In the genomic region with DNA sequence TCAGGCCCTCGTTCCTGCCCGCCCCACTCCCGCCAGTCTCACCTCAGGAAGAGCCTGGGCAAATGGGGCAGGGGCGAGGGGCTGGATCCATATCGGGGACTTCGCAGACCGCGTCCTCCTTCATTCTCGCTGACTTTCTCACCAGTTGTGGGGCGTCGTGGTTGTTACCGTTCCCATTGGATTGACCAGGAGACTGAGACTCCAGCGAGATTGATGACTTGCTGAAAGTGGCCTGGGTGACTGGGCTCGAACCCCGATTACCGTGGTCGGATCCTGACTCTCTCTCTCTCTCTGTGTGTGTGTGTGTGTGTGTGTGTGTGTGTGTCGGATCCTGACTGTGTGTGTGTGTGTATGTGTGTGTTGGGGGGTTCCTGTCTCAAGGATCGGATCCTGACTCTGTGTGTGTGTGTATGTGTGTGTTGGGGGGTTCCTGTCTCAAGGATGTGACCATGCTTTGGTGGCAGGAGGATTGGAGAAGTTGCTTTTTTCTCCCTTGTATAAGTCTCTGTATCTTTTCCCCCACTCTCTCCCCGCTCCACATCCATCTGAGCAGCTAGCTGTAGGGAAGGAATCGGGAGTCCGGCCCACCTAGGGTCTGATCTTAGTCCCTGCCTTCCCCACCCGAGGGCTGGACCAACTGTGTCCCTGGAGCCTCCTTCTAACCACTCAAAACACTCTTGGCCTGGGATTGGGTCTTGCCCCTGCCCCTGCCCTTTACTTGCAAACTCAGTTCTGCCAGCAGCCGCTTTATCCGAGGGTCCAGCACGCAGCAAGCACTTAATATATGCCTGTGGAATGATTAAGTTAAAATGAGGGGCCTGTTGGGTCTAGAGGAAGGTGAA, we compare ENCODE assay signal across 1 cellular context.
TF ChIP-seq lines count a peak whose summit lies in the region.

No MANE protein-coding gene starts in this region.

TF ChIP-seq in HepG2, 621 proteins besides CTCF, POLR2A, EP300 and RAD21:
- TF ChIP-seq ZBTB37 (CRISPR knock-in tag; IDR thresholded peaks at IDR 0.05) (no peak), ADNP (CRISPR knock-in tag; IDR thresholded peaks at IDR 0.05) (0 out of 2 replicates have a peak, but pooled peaks have one; percentile 40), KDM2A (CRISPR knock-in tag; IDR thresholded peaks at IDR 0.05; ENCODE audit: borderline replicate concordance, low read depth) (peak; percentile 1; the same call in 1 of the 2 replicates), HMGXB3 (CRISPR knock-in tag; IDR thresholded peaks at IDR 0.05; ENCODE audit: borderline replicate concordance) (no peak), ZNF12 (CRISPR knock-in tag; IDR thresholded peaks at IDR 0.05) (0 out of 2 replicates have a peak, but pooled peaks have one; percentile 1), ZNF850 (CRISPR knock-in tag; conservative IDR thresholded peaks at IDR 0.05) (no peak), GATA4 (IDR thresholded peaks at IDR 0.05; ENCODE audit: borderline replicate concordance, low read depth) (0 out of 2 replicates have a peak, but pooled peaks have one; percentile 1), ZNF430 (CRISPR knock-in tag; IDR thresholded peaks at IDR 0.05) (no peak), TAF15 (IDR thresholded peaks at IDR 0.05; ENCODE audit: low read depth, low read length, poor library complexity, severe bottlenecking) (no peak), ZNF577 (CRISPR knock-in tag; IDR thresholded peaks at IDR 0.05; ENCODE audit: borderline replicate concordance, low read depth) (no peak), NONO (IDR thresholded peaks at IDR 0.05) (no peak), NONO (CRISPR knock-in tag; conservative IDR thresholded peaks at IDR 0.05) (0 out of 2 replicates have a peak, but pooled peaks have one; percentile 29), GZF1 (CRISPR knock-in tag; IDR thresholded peaks at IDR 0.05) (no peak), ZNF20 (CRISPR knock-in tag; IDR thresholded peaks at IDR 0.05) (no peak), CCDC6 (CRISPR knock-in tag; IDR thresholded peaks at IDR 0.05) (0 out of 2 replicates have a peak, but pooled peaks have one; percentile 7), ZNF629 (CRISPR knock-in tag; conservative IDR thresholded peaks at IDR 0.05) (peak; percentile 93), ZNF546 (CRISPR knock-in tag; conservative IDR thresholded peaks at IDR 0.05) (0 out of 2 replicates have a peak, but pooled peaks have one; percentile 17), TEAD2 (CRISPR knock-in tag; IDR thresholded peaks at IDR 0.05) (no peak), PITX1 (CRISPR knock-in tag; IDR thresholded peaks at IDR 0.05) (no peak), PHF21A (CRISPR knock-in tag; IDR thresholded peaks at IDR 0.05) (no peak), HNRNPH1 (optimal IDR thresholded peaks at IDR 0.05; ENCODE audit: low read depth, low read length) (no peak), HOXD1 (CRISPR knock-in tag; IDR thresholded peaks at IDR 0.05) (0 out of 2 replicates have a peak, but pooled peaks have one; percentile 3), MAX (IDR thresholded peaks at IDR 0.05) (0 out of 2 replicates have a peak, but pooled peaks have one; percentile 16), PHF20 (CRISPR knock-in tag; IDR thresholded peaks at IDR 0.05) (no peak), SMYD3 (CRISPR knock-in tag; IDR thresholded peaks at IDR 0.05) (no peak), ZNF614 (CRISPR knock-in tag; IDR thresholded peaks at IDR 0.05; ENCODE audit: borderline replicate concordance) (no peak), IRX3 (CRISPR knock-in tag; IDR thresholded peaks at IDR 0.05; ENCODE audit: borderline replicate concordance, low read depth) (0 out of 2 replicates have a peak, but pooled peaks have one; percentile 3), RFXANK (CRISPR knock-in tag; IDR thresholded peaks at IDR 0.05) (no peak), SALL2 (CRISPR knock-in tag; IDR thresholded peaks at IDR 0.05) (0 out of 2 replicates have a peak, but pooled peaks have one; percentile 4), NKX3-1 (CRISPR knock-in tag; IDR thresholded peaks at IDR 0.05) (0 out of 2 replicates have a peak, but pooled peaks have one; percentile 4), ZMYM3 (CRISPR knock-in tag; IDR thresholded peaks at IDR 0.05) (peak; percentile 77), IKZF5 (CRISPR knock-in tag; IDR thresholded peaks at IDR 0.05) (0 out of 2 replicates have a peak, but pooled peaks have one; percentile 19)
- TF ChIP-seq, protein P1, sequence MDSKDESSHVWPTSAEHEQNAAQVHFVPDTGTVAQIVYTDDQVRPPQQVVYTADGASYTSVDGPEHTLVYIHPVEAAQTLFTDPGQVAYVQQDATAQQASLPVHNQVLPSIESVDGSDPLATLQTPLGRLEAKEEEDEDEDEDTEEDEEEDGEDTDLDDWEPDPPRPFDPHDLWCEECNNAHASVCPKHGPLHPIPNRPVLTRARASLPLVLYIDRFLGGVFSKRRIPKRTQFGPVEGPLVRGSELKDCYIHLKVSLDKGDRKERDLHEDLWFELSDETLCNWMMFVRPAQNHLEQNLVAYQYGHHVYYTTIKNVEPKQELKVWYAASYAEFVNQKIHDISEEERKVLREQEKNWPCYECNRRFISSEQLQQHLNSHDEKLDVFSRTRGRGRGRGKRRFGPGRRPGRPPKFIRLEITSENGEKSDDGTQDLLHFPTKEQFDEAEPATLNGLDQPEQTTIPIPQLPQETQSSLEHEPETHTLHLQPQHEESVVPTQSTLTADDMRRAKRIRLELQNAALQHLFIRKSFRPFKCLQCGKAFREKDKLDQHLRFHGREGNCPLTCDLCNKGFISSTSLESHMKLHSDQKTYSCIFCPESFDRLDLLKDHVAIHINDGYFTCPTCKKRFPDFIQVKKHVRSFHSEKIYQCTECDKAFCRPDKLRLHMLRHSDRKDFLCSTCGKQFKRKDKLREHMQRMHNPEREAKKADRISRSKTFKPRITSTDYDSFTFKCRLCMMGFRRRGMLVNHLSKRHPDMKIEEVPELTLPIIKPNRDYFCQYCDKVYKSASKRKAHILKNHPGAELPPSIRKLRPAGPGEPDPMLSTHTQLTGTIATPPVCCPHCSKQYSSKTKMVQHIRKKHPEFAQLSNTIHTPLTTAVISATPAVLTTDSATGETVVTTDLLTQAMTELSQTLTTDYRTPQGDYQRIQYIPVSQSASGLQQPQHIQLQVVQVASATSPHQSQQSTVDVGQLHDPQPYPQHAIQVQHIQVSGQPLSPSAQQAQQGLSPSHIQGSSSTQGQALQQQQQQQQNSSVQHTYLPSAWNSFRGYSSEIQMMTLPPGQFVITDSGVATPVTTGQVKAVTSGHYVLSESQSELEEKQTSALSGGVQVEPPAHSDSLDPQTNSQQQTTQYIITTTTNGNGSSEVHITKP (CRISPR knock-in tag; IDR thresholded peaks at IDR 0.05; ENCODE audit: low read depth): no peak
- TF ChIP-seq, protein P2, sequence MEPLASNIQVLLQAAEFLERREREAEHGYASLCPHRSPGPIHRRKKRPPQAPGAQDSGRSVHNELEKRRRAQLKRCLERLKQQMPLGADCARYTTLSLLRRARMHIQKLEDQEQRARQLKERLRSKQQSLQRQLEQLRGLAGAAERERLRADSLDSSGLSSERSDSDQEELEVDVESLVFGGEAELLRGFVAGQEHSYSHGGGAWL (CRISPR knock-in tag; IDR thresholded peaks at IDR 0.05): peak; percentile 15; the same call in 1 of the 2 replicates
- TF ChIP-seq, protein P3, sequence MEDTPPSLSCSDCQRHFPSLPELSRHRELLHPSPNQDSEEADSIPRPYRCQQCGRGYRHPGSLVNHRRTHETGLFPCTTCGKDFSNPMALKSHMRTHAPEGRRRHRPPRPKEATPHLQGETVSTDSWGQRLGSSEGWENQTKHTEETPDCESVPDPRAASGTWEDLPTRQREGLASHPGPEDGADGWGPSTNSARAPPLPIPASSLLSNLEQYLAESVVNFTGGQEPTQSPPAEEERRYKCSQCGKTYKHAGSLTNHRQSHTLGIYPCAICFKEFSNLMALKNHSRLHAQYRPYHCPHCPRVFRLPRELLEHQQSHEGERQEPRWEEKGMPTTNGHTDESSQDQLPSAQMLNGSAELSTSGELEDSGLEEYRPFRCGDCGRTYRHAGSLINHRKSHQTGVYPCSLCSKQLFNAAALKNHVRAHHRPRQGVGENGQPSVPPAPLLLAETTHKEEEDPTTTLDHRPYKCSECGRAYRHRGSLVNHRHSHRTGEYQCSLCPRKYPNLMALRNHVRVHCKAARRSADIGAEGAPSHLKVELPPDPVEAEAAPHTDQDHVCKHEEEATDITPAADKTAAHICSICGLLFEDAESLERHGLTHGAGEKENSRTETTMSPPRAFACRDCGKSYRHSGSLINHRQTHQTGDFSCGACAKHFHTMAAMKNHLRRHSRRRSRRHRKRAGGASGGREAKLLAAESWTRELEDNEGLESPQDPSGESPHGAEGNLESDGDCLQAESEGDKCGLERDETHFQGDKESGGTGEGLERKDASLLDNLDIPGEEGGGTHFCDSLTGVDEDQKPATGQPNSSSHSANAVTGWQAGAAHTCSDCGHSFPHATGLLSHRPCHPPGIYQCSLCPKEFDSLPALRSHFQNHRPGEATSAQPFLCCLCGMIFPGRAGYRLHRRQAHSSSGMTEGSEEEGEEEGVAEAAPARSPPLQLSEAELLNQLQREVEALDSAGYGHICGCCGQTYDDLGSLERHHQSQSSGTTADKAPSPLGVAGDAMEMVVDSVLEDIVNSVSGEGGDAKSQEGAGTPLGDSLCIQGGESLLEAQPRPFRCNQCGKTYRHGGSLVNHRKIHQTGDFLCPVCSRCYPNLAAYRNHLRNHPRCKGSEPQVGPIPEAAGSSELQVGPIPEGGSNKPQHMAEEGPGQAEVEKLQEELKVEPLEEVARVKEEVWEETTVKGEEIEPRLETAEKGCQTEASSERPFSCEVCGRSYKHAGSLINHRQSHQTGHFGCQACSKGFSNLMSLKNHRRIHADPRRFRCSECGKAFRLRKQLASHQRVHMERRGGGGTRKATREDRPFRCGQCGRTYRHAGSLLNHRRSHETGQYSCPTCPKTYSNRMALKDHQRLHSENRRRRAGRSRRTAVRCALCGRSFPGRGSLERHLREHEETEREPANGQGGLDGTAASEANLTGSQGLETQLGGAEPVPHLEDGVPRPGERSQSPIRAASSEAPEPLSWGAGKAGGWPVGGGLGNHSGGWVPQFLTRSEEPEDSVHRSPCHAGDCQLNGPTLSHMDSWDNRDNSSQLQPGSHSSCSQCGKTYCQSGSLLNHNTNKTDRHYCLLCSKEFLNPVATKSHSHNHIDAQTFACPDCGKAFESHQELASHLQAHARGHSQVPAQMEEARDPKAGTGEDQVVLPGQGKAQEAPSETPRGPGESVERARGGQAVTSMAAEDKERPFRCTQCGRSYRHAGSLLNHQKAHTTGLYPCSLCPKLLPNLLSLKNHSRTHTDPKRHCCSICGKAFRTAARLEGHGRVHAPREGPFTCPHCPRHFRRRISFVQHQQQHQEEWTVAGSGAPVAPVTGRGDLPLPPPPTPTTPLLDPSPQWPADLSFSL (CRISPR knock-in tag; IDR thresholded peaks at IDR 0.05): peak; percentile 71; the same call in 1 of the 2 replicates
